ENCODE assay signal across 13 cellular contexts in genomic region chr20:25160457-25160856, GRCh38. TPM values are rescaled to one million over a fixed set of nuclear protein-coding genes. Genes with fewer than 3 reads are reported as not detected.
DNase-seq lines count a peak whose midpoint lies in the region; ATAC-seq and TF ChIP-seq lines count a peak whose summit lies in the region.
"Had no signal": no experiment of that assay in that cellular context is flagged by ENCODE, and none has a peak within 500 bp of the region (broad histone marks: within the 10 kb centered on the region; RNA-seq: fewer than 3 reads in every experiment).

No MANE protein-coding gene starts in this region.

- H3K4me3 Mint-ChIP-seq in activated naive CD4-positive, alpha-beta T cell treated with anti-CD3 and anti-CD28 coated beads, Interleukin-2, amount 50 U/mL, for 24 hours, result no peak overlapping the region
- H3K4me3 Mint-ChIP-seq in activated naive CD4-positive, alpha-beta T cell treated with anti-CD3 and anti-CD28 coated beads, Interleukin-2, amount 10 ng/mL, durations not matched to agents 7 days and 5 days, result no peak overlapping the region

- no peaks in the 10 kb centered on the region for H3K4me1 ChIP-seq in GM23248 (ENCODE audit: insufficient read depth)
- no peaks in the 10 kb centered on the region for H3K4me1 ChIP-seq in ovary (ENCODE audit: insufficient read depth)

- H3K27me3 ChIP-seq in GM23248 (replicated peaks; ENCODE audit: insufficient read depth), result peaks cover 32% of the 10 kb centered on the region
- H3K27me3 ChIP-seq in ovary, result no peaks in the 10 kb centered on the region

- H3K4me2 ChIP-seq in GM23248 (ENCODE audit: unreplicated experiment), result no peak overlapping the region

- DNase-seq in activated naive CD4-positive, alpha-beta T cell treated with anti-CD3 and anti-CD28 coated beads, Interleukin-2, amount 10 ng/mL, durations not matched to agents 7 days and 5 days, result no peak
- DNase-seq in GM23248 (no peak), ovary (no peak), DMS79 treated with DMSO at 0.1 percent for 48 hours (lab: John Stamatoyannopoulos, UW) (no peak)
- no peak for DNase-seq in stimulated activated CD4-positive, alpha-beta T cell treated with anti-CD3 and anti-CD28 coated beads, Interleukin-12 subunit alpha, Interleukin-12 subunit beta, amount 100 ng/mL, for 4 hours
- DNase-seq: DMS153; effector memory CD4-positive, alpha-beta T cell; NCI-H1930; NCI-H82 had no signal

- no peaks in the 10 kb centered on the region for H3F3A ChIP-seq in GM23248 (ENCODE audit: insufficient read depth)

- H2AFZ ChIP-seq in GM23248, result no peak overlapping the region

- 49 to 50% methylated on average over 3 of the region's 3 CpGs for WGBS in GM23248 (ENCODE audit: low coverage in 1 of 2, low lambda C conversion rate in 2 of 2, missing lambda C conversion rate in 2 of 2), 2 experiments
- 51 to 60% (median 55%) methylated on average over 3 of the region's 3 CpGs for WGBS in ovary, 3 donors

- H3K9ac ChIP-seq in GM23248, result no peak overlapping the region

- H3K4me1 Mint-ChIP-seq in activated naive CD4-positive, alpha-beta T cell treated with anti-CD3 and anti-CD28 coated beads, Interleukin-2, amount 50 U/mL, for 24 hours, result peaks cover 9% of the 10 kb centered on the region
- no peaks in the 10 kb centered on the region for H3K4me1 Mint-ChIP-seq in activated naive CD4-positive, alpha-beta T cell treated with anti-CD3 and anti-CD28 coated beads, Interleukin-2, amount 10 ng/mL, durations not matched to agents 7 days and 5 days

- no peak for TF ChIP-seq EP300 in ovary (IDR thresholded peaks at IDR 0.05)

- H4K20me1 ChIP-seq in GM23248 (ENCODE audit: insufficient read depth), result no peaks in the 10 kb centered on the region

- H3K27ac Mint-ChIP-seq in activated naive CD4-positive, alpha-beta T cell treated with anti-CD3 and anti-CD28 coated beads, Interleukin-2, amount 50 U/mL, for 24 hours, result peak overlapping the region; percentile 15
- no peak overlapping the region for H3K27ac Mint-ChIP-seq in activated naive CD4-positive, alpha-beta T cell treated with anti-CD3 and anti-CD28 coated beads, Interleukin-2, amount 10 ng/mL, durations not matched to agents 7 days and 5 days

- H3K27me3 Mint-ChIP-seq in activated naive CD4-positive, alpha-beta T cell treated with anti-CD3 and anti-CD28 coated beads, Interleukin-2, amount 50 U/mL, for 24 hours, result peaks cover 8% of the 10 kb centered on the region
- H3K27me3 Mint-ChIP-seq in activated naive CD4-positive, alpha-beta T cell treated with anti-CD3 and anti-CD28 coated beads, Interleukin-2, amount 10 ng/mL, durations not matched to agents 7 days and 5 days, result peaks cover under 1% of the 10 kb centered on the region

- TF ChIP-seq POLR2A in ovary (IDR thresholded peaks at IDR 0.05), result no peak

- H3K9me3 ChIP-seq in GM23248 (ENCODE audit: low read depth) (no peaks in the 10 kb centered on the region), ovary (no peaks in the 10 kb centered on the region)

- H3K9me3 Mint-ChIP-seq in activated naive CD4-positive, alpha-beta T cell treated with anti-CD3 and anti-CD28 coated beads, Interleukin-2, amount 50 U/mL, for 24 hours, result no peaks in the 10 kb centered on the region
- H3K9me3 Mint-ChIP-seq in activated naive CD4-positive, alpha-beta T cell treated with anti-CD3 and anti-CD28 coated beads, Interleukin-2, amount 10 ng/mL, durations not matched to agents 7 days and 5 days, result no peaks in the 10 kb centered on the region

- in situ Hi-C loops in GM23248 (cut with MboI), result no loop called here

- H3K9me2 ChIP-seq in GM23248 (ENCODE audit: insufficient read depth), result no peaks in the 10 kb centered on the region

- no peak for TF ChIP-seq CTCF in ovary (IDR thresholded peaks at IDR 0.05)

- CTCF ChIA-PET in activated naive CD4-positive, alpha-beta T cell treated with anti-CD3 and anti-CD28 coated beads, Interleukin-2, amount 10 ng/mL, durations not matched to agents 7 days and 5 days (lab: Charles Lee), result no interaction called here

- ATAC-seq in GM21619 (IDR thresholded peaks at IDR 0.05; ENCODE audit: unreplicated experiment) (peak; percentile 89), HG03378 (IDR thresholded peaks at IDR 0.05; ENCODE audit: unreplicated experiment) (peak; percentile 84)
- ATAC-seq: Right ventricle myocardium inferior had no signal

- no peaks in the 10 kb centered on the region for H3K36me3 ChIP-seq in GM23248 (ENCODE audit: low read depth)
- H3K36me3 ChIP-seq in ovary, result no peaks in the 10 kb centered on the region

- intact Hi-C loops in ovary (cut with DNase I), result no loop called here

- no peaks in the 10 kb centered on the region for H3K36me3 Mint-ChIP-seq in activated naive CD4-positive, alpha-beta T cell treated with anti-CD3 and anti-CD28 coated beads, Interleukin-2, amount 50 U/mL, for 24 hours
- no peaks in the 10 kb centered on the region for H3K36me3 Mint-ChIP-seq in activated naive CD4-positive, alpha-beta T cell treated with anti-CD3 and anti-CD28 coated beads, Interleukin-2, amount 10 ng/mL, durations not matched to agents 7 days and 5 days

- no peak overlapping the region for H3K4me3 ChIP-seq in GM23248
- no peak overlapping the region for H3K4me3 ChIP-seq in ovary

- H3K27ac ChIP-seq in GM23248 (no peak overlapping the region), ovary (no peak overlapping the region)

- H3K79me2 ChIP-seq in GM23248 (ENCODE audit: insufficient read depth), result no peaks in the 10 kb centered on the region

RNA-seq across cellular contexts. Expression of gene ENTPD6, which starts 35.1 kb away (rescaled TPM):
- 46.4 and 50.4 TPM in 2 replicates for total RNA-seq in GM23248 (2014; rRNA removed; shearing (Covaris generic))
- 32.9 and 36.0 TPM in 2 replicates for polyA plus RNA-seq in GM23248 (2016; fragmentation: Nextera tagmentation; extraction: Ambion mirVana)
- total RNA-seq in ovary, result 10 to 100 TPM; 34.9 to 73.8 (median 66.5) TPM
- polyA plus RNA-seq in ovary, result 10 to 100 TPM; 38.7 to 47.1 TPM
